ENCODE assay signal across 14 cellular contexts in the genomic region with DNA sequence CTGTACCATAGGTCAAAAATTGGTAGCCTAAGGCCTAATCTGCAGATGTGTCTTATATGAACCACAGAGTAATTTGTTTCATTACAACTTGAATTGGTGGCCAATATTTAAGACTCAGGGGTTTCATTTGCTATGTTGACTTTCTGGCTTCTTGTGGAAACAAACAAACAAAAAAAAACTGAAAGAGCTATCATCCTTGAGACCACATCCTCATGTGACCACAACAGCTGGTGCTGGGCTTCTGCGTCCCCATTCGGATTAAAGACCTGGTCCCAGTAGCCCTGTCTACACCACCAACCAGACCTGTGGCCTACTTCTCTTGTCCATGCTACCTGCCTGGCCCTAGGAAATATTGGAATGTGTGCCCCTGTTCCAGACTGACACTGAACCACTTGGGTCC.
DNase-seq lines count a peak whose midpoint lies in the region; ATAC-seq, FAIRE-seq and TF ChIP-seq lines count a peak whose summit lies in the region.
"Had no signal": no experiment of that assay in that cellular context is flagged by ENCODE, and none has a peak within 500 bp of the region (broad histone marks: within the 10 kb centered on the region; RNA-seq: fewer than 3 reads in every experiment).

No MANE protein-coding gene starts in this region.

- CTCF ChIA-PET in GM12878 (lab: Yijun Ruan, JAX), result no interaction called here

- RAD21 ChIA-PET in GM12878 (lab: Charles Lee; ENCODE audit: unreplicated experiment), result no interaction called here

- no peak overlapping the region for H2AFZ ChIP-seq in GM12878 (ENCODE audit: control insufficient read depth, low read depth, low read length)

- POLR2A ChIA-PET in GM12878 (lab: Charles Lee), result no interaction called here

- H3K79me2 ChIP-seq in GM12878 (ENCODE audit: control insufficient read depth, insufficient read depth, low read length), result no peaks in the 10 kb centered on the region

- SMC1A ChIA-PET in GM12878 (lab: Charles Lee; ENCODE audit: uncharacterized antibody, unreplicated experiment), result no interaction called here

- TF ChIP-seq RAD21 in GM12878 (IDR thresholded peaks at IDR 0.05; ENCODE audit: insufficient read depth, low read depth, low read length), result no peak

- no peak for FAIRE-seq in GM12878 (lab: Jason Lieb, UNC)
- FAIRE-seq: A549 had no signal

- H4K20me1 ChIP-seq in GM12878 (ENCODE audit: control insufficient read depth, insufficient read depth), result no peaks in the 10 kb centered on the region

- BruUV-seq in GM12878 (replicated peaks; lab: Mats Ljungman, UMichigan), result no TSS peak

- intact Hi-C loops in cardiac septum (cut with DNase I), result loop anchor here (2.0 to 5.0 kb wide), 2 partner anchors 85 to 329 kb away; no protein-coding TSS in a partner anchor
- intact Hi-C loops in GM12878 (cut with micrococcal nuclease; ENCODE audit: unreplicated experiment), result no loop called here
- intact Hi-C loops in vagina (cut with DNase I), result no loop called here

- ATAC-seq in HG02981 (IDR thresholded peaks at IDR 0.05; ENCODE audit: unreplicated experiment) (peak; percentile 58), GM12878 (no peak), esophagus mucosa (no peak), HG02870 (IDR thresholded peaks at IDR 0.05; ENCODE audit: unreplicated experiment) (no peak)

- H3K4me1 ChIP-seq in right atrium auricular region (peaks cover 0 to 11% of the 10 kb centered on the region in 2 donors), GM12878 (ENCODE audit: control insufficient read depth, insufficient read depth, low read length) (no peaks in the 10 kb centered on the region), vagina (peaks cover 10% of the 10 kb centered on the region)
- H3K4me1 ChIP-seq: A549, Caco-2 had no signal

- 92% methylated on average over 2 of the region's 2 CpGs for WGBS in GM12878 (ENCODE audit: insufficient coverage, insufficient replicate concordance, low lambda C conversion rate, missing lambda C conversion rate)

- DNase-seq in right atrium auricular region (ENCODE audit: low spot score) (no peak), cardiac septum (ENCODE audit: low spot score) (no peak), GM12878 (ENCODE audit: low read depth, low spot score) (no peak), vagina (ENCODE audit: extremely low spot score in 2 of 2) (no peak), NCI-H2081 (lab: John Stamatoyannopoulos, UW) (no peak)
- DNase-seq: activated naive CD4-positive, alpha-beta T cell; Caco-2; H9; Karpas-422; NCI-H82 had no signal

- no peak overlapping the region for H3K9ac ChIP-seq in GM12878 (ENCODE audit: control insufficient read depth, insufficient read depth, low read length)

- no peak for TF ChIP-seq CTCF in right atrium auricular region (IDR thresholded peaks at IDR 0.05)
- no peak for TF ChIP-seq CTCF in GM12878 (IDR thresholded peaks at IDR 0.05 in 2 of 3, conservative IDR thresholded peaks at IDR 0.05 in 1 of 3; ENCODE audit: control insufficient read depth in 2 of 3, extremely low read depth in 1 of 3, insufficient read depth in 1 of 3, low read depth in 3 of 3, low read length in 3 of 3)
- no peak for TF ChIP-seq CTCF in vagina (IDR thresholded peaks at IDR 0.05)

- H3K4me3 ChIP-seq in right atrium auricular region (no peak overlapping the region), GM12878 (no peak overlapping the region), vagina (no peak overlapping the region)
- H3K4me3 ChIP-seq: A549 had no signal

- H3K27ac ChIP-seq in right atrium auricular region (peak overlapping the region; percentile 76 to 93), GM12878 (ENCODE audit: control insufficient read depth, insufficient read depth) (no peak overlapping the region), vagina (peak overlapping the region; percentile 45)
- H3K27ac ChIP-seq: A549 had no signal

- H3K27me3 ChIP-seq in right atrium auricular region, result no peaks in the 10 kb centered on the region
- H3K27me3 ChIP-seq in GM12878 (replicated peaks in 1 of 2; ENCODE audit: control insufficient read depth in 2 of 2, insufficient read depth in 2 of 2, low read length in 1 of 2), result no peaks in the 10 kb centered on the region
- no peaks in the 10 kb centered on the region for H3K27me3 ChIP-seq in vagina

- TF ChIP-seq POLR2A in GM12878 (IDR thresholded peaks at IDR 0.05; ENCODE audit: low read depth, low read length), result no peak
- TF ChIP-seq POLR2A in vagina (IDR thresholded peaks at IDR 0.05), result no peak

- H3K36me3 ChIP-seq in right atrium auricular region, result no peaks in the 10 kb centered on the region
- no peaks in the 10 kb centered on the region for H3K36me3 ChIP-seq in GM12878 (ENCODE audit: control insufficient read depth in 2 of 2, insufficient read depth in 2 of 2, low read length in 1 of 2)
- no peaks in the 10 kb centered on the region for H3K36me3 ChIP-seq in vagina

- in situ Hi-C loops in GM12878 (cut with MboI), result no loop called here

- no peak for TF ChIP-seq EP300 in GM12878 (IDR thresholded peaks at IDR 0.05; ENCODE audit: borderline replicate concordance in 1 of 2, control insufficient read depth in 1 of 2, low read depth in 2 of 2, low read length in 2 of 2)

- no peak overlapping the region for H3K4me2 ChIP-seq in GM12878 (ENCODE audit: control insufficient read depth, insufficient read depth)
- H3K4me2 ChIP-seq: A549 had no signal

- no peaks in the 10 kb centered on the region for H3K9me3 ChIP-seq in right atrium auricular region
- no peaks in the 10 kb centered on the region for H3K9me3 ChIP-seq in GM12878 (replicated peaks; ENCODE audit: control insufficient read depth, insufficient read depth, low read length)
- no peaks in the 10 kb centered on the region for H3K9me3 ChIP-seq in vagina
- H3K9me3 ChIP-seq: A549, Caco-2 had no signal

TF ChIP-seq in GM12878, 131 proteins besides CTCF, POLR2A, EP300 and RAD21:
- TF ChIP-seq CHD1 (IDR thresholded peaks at IDR 0.05; ENCODE audit: low read depth, low read length) (no peak), SREBF2 (IDR thresholded peaks at IDR 0.05; ENCODE audit: low read length) (no peak), TBL1XR1 (IDR thresholded peaks at IDR 0.05; ENCODE audit: low read depth, low read length) (no peak), RUNX3 (IDR thresholded peaks at IDR 0.05; ENCODE audit: low read length) (peak; percentile 76)
TF ChIP-seq in GM12878: peak in this region for 1.
